Comparison of ENCODE assay signal across 1 cellular context in genomic region chr1:30511106-30511505, GRCh38.
TF ChIP-seq lines count a peak whose summit lies in the region.

No MANE protein-coding gene starts in this region.

TF ChIP-seq in H1, 55 proteins besides CTCF, POLR2A, EP300 and RAD21 (continued from another document):
- no peak for TF ChIP-seq ZNF274 (IDR thresholded peaks at IDR 0.05; ENCODE audit: borderline replicate concordance, extremely low read depth, low read length)
- no peak for TF ChIP-seq CHD7 (IDR thresholded peaks at IDR 0.05; ENCODE audit: insufficient replicate concordance, low read length)
- no peak for TF ChIP-seq CREB1 (IDR thresholded peaks at IDR 0.05)
- TF ChIP-seq RFX5 (IDR thresholded peaks at IDR 0.05; ENCODE audit: borderline replicate concordance, low read depth, low read length): no peak
